12 cellular contexts compared by ENCODE assay signal in the genomic region with DNA sequence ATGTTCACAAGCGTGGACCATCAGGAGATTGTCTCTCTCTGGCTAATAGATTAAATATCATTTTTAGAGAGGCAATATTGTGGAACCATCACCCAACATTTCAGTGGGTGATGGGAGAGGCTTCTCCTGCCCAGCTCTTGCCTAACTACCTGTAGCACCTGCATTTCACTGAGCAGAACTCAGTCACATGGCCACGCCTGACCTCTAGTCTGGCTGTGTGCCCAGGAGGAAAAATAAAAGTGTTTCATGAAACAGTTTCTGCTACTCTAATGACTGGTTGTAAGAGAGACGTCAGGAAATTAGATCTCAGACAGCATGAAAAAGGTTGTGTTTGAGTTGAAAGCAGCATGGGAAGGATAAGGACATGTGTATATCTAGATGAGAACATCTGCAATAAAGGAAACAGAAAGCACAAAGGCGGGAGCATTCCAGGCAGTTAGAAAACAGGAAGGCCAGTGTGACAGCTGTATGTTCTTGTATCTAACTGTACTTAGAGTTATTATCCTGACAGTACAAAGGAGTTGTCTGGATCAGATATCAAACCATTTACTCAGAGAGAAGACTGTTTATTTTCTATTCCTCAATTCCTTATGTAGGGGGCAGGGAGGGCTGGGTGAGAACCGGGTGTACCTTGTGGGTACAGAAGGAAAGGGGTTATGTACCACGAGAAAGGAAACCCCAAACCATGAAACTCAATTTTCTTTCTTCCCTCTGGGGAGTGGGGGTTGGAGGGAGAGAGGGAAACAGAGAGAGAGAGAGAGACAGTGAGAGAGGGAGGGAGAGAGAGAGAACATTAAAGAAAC.
A peak's percentile ranks its signal among the peaks of the same experiment; 100 is the strongest.
DNase-seq lines count a peak whose midpoint lies in the region; ATAC-seq and TF ChIP-seq lines count a peak whose summit lies in the region.
"Had no signal": no experiment of that assay in that cellular context is flagged by ENCODE, and none has a peak within 500 bp of the region (broad histone marks: within the 10 kb centered on the region; RNA-seq: fewer than 3 reads in every experiment).

No MANE protein-coding gene starts in this region.

- in situ Hi-C loops in GM13977 (cut with MboI; ENCODE audit: low pct_unique_long_range_greater_than_20kb, low sequenced_read_pairs, unreplicated experiment) = no loop called here

- TF ChIP-seq CTCF in left lung (IDR thresholded peaks at IDR 0.05) (no peak), GM13977 (IDR thresholded peaks at IDR 0.05; ENCODE audit: extremely low read depth, insufficient read depth, missing control alignments) (no peak)

- H3K9me3 ChIP-seq in left lung = no peaks in the 10 kb centered on the region
- H3K9me3 ChIP-seq: ascending aorta, BE2C had no signal

- H3K4me1 ChIP-seq in left lung = peaks cover 0 to 6% of the 10 kb centered on the region in 2 donors
- H3K4me1 ChIP-seq: ascending aorta had no signal

- DNase-seq in DMS153 (lab: John Stamatoyannopoulos, UW) (peak; percentile 98), NCI-H1436 treated with DMSO at 0.1 percent for 48 hours (lab: John Stamatoyannopoulos, UW) (peak; percentile 82), SW480 (ENCODE audit: low spot score) (peak; percentile 4), left lung (no peak), LoVo (ENCODE audit: low spot score) (no peak), GM13977 (ENCODE audit: low spot score) (no peak), iPS-NIHi7 (ENCODE audit: extremely low spot score) (no peak)
- DNase-seq: activated CD4-positive, alpha-beta T cell treated with anti-CD3 and anti-CD28 coated beads, Interleukin-2, amount 10 ng/mL, durations not matched to agents 7 days and 5 days; BE2C; GM23248 had no signal

- no peak overlapping the region for H3K4me3 ChIP-seq in left lung
- H3K4me3 ChIP-seq: ascending aorta, GM23248 had no signal

- no peak overlapping the region for H3K27ac ChIP-seq in left lung
- H3K27ac ChIP-seq: ascending aorta, GM23248 had no signal

- no peaks in the 10 kb centered on the region for H3K36me3 ChIP-seq in left lung
- H3K36me3 ChIP-seq: ascending aorta, BE2C had no signal

- ATAC-seq in left lung (peak; percentile 85), HG03342 (IDR thresholded peaks at IDR 0.05; ENCODE audit: unreplicated experiment) (no peak)

- intact Hi-C loops in left lung (cut with DNase I) = no loop called here

- no peaks in the 10 kb centered on the region for H3K27me3 ChIP-seq in left lung
- H3K27me3 ChIP-seq: ascending aorta, BE2C had no signal

Comparison
In these comparisons a context has a peak if more than half of its experiments do, and no peak if none do; other contexts are left out.
1. DNase-seq: peak in DMS153 (single experiment), NCI-H1436 treated with DMSO at 0.1 percent for 48 hours (single experiment) and SW480 (single experiment); none in left lung (0 of 2), LoVo (single experiment), GM13977 (single experiment) and iPS-NIHi7 (single experiment).